17 cellular contexts compared by ENCODE assay signal in the genomic region with DNA sequence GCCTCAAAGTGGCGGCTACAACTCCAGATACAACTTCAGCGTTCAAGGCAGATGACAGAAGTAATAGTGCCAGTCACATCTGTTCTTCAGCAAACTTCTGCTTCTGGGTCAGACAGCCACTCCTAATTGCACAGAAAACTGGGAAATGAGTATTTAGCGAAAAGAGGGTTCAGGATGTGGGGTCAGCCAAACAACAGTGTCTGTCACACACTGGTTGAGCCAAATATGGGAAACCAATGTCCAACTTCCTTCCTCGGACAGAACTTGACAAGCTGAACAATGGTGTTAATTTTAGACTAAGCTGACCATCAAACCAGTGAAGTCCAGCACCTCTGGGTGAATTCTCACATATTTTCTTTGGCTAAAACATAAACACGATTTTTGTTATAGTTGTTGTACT. TPM values are rescaled to one million over a fixed set of nuclear protein-coding genes. Genes with fewer than 3 reads are reported as not detected.
DNase-seq lines count a peak whose midpoint lies in the region; ATAC-seq and TF ChIP-seq lines count a peak whose summit lies in the region.
"Had no signal": no experiment of that assay in that cellular context is flagged by ENCODE, and none has a peak within 500 bp of the region (broad histone marks: within the 10 kb centered on the region; RNA-seq: fewer than 3 reads in every experiment).

No MANE protein-coding gene starts in this region.

- no peak for TF ChIP-seq CTCF in H9 (conservative IDR thresholded peaks at IDR 0.05)
- no peak for TF ChIP-seq CTCF in right lobe of liver (IDR thresholded peaks at IDR 0.05)
- TF ChIP-seq CTCF in foreskin fibroblast (IDR thresholded peaks at IDR 0.05; ENCODE audit: low read depth, low read length) = no peak

- no peak overlapping the region for H4K5ac ChIP-seq in H9 (ENCODE audit: insufficient read length, low read depth, low read length)

- no peak overlapping the region for H2BK12ac ChIP-seq in H9 (ENCODE audit: insufficient read length, low read depth, low read length)

- no peak overlapping the region for H2BK5ac ChIP-seq in H9 (ENCODE audit: insufficient read length, low read length)

- no peaks in the 10 kb centered on the region; the same call in 1 of the 2 replicates for H3K27me3 Mint-ChIP-seq in H9 (ENCODE audit: low read depth)
- H3K27me3 Mint-ChIP-seq: activated naive CD8-positive, alpha-beta T cell treated with anti-CD3 and anti-CD28 coated beads, Interleukin-2, amount 50 U/mL, for 24 hours had no signal

- peaks cover 3 to 6% (median 5%) of the 10 kb centered on the region in 3 experiments; a peak in 4 of 7 replicates for H3K36me3 Mint-ChIP-seq in H9 (ENCODE audit: insufficient read depth in 1 of 3, low read depth in 3 of 3)

- H3K4me2 ChIP-seq in H9 (ENCODE audit: insufficient read depth, insufficient read length, low read length) = no peak overlapping the region
- H3K4me2 ChIP-seq: hepatocyte had no signal

- H2BK15ac ChIP-seq in H9 (ENCODE audit: low read depth, low read length) = no peak overlapping the region

- no peak overlapping the region for H2AK5ac ChIP-seq in H9 (ENCODE audit: insufficient read length, low read length)

- intact Hi-C loops in right lobe of liver (cut with DNase I) = no loop called here

- no CpG with 5 or more reads among the region's 5 CpGs for WGBS in H9 (ENCODE audit: extremely low coverage, insufficient read length, low lambda C conversion rate)
- WGBS in right lobe of liver (ENCODE audit: insufficient coverage, low coverage, low lambda C conversion rate, missing lambda C conversion rate) = 40% methylated on average over 5 of the region's 5 CpGs

- H3K27me3 ChIP-seq in H9 (ENCODE audit: insufficient read depth, low read length) (no peaks in the 10 kb centered on the region), right lobe of liver (no peaks in the 10 kb centered on the region)
- H3K27me3 ChIP-seq: hepatocyte had no signal

- no peaks in the 10 kb centered on the region for H3K36me3 ChIP-seq in right lobe of liver

- H3K23me2 ChIP-seq in H9 (ENCODE audit: insufficient read length, low read depth, low read length, poor library complexity, severe bottlenecking) = no peaks in the 10 kb centered on the region

- no peak overlapping the region for H3T11ph ChIP-seq in H9 (ENCODE audit: low read length)

- no peak overlapping the region for H3K4me3 Mint-ChIP-seq in H9
- H3K4me3 Mint-ChIP-seq: activated CD8-positive, alpha-beta T cell treated with anti-CD3 and anti-CD28 coated beads, Interleukin-2, amount 10 ng/mL, durations not matched to agents 7 days and 5 days; activated naive CD8-positive, alpha-beta T cell treated with anti-CD3 and anti-CD28 coated beads, Interleukin-2, amount 50 U/mL, for 24 hours; activated T-cell treated with anti-CD3 and anti-CD28 coated beads, Interleukin-2, amount 50 U/mL, for 72 hours had no signal

- H2AFZ ChIP-seq in H9 (ENCODE audit: low read length) = no peak overlapping the region
- H2AFZ ChIP-seq: hepatocyte had no signal

- peaks cover 2 to 3% of the 10 kb centered on the region in 2 experiments; a peak in 2 of 4 replicates for H3K4me1 Mint-ChIP-seq in H9

- DNase-seq in H9 = no peak
- DNase-seq in dermis microvascular lymphatic vessel endothelial cell (ENCODE audit: low read depth in 2 of 2) = peak; percentile 90 to 91
- DNase-seq in right lobe of liver = no peak
- DNase-seq in pons (ENCODE audit: low spot score) = peak; percentile 87
- DNase-seq in foreskin fibroblast = no peak
- no peak for DNase-seq in ecto neural progenitor cell (ENCODE audit: low spot score)
- DNase-seq in activated effector memory CD4-positive, alpha-beta T cell treated with anti-CD3 and anti-CD28 coated beads, Interleukin-2, amount 50 U/mL, for 16 hours = no peak
- DNase-seq: activated CD8-positive, alpha-beta T cell treated with anti-CD3 and anti-CD28 coated beads, Interleukin-2, amount 10 ng/mL, durations not matched to agents 7 days and 5 days; activated naive CD8-positive, alpha-beta T cell treated with anti-CD3 and anti-CD28 coated beads, Interleukin-2, amount 50 U/mL, for 24 hours; activated T-cell treated with anti-CD3 and anti-CD28 coated beads, Interleukin-2, amount 50 U/mL, for 72 hours; effector CD8-positive, alpha-beta T cell; NCI-H1417 treated with DMSO at 0.1 percent for 48 hours; SW 1271; WERI-Rb-1 had no signal

- H3K9ac ChIP-seq in H9 (ENCODE audit: extremely low read depth, insufficient read length, low read length) = no peak overlapping the region

- H3K9me3 Mint-ChIP-seq in H9 = no peaks in the 10 kb centered on the region
- H3K9me3 Mint-ChIP-seq: activated naive CD8-positive, alpha-beta T cell treated with anti-CD3 and anti-CD28 coated beads, Interleukin-2, amount 50 U/mL, for 24 hours; activated T-cell treated with anti-CD3 and anti-CD28 coated beads, Interleukin-2, amount 50 U/mL, for 72 hours had no signal

- H3K4me3 ChIP-seq in right lobe of liver = no peak overlapping the region
- H3K4me3 ChIP-seq in foreskin fibroblast (ENCODE audit: low read depth in 1 of 2, low read length in 2 of 2) = no peak overlapping the region
- H3K4me3 ChIP-seq: HAP-1, hepatocyte had no signal

- H3K18ac ChIP-seq in H9 (ENCODE audit: insufficient read length, low read depth, low read length) = no peak overlapping the region

- H3K4me1 ChIP-seq in H9 (ENCODE audit: insufficient read depth, low read length) (no peaks in the 10 kb centered on the region), right lobe of liver (peaks cover 0 to 10% (median 0%) of the 10 kb centered on the region in 4 donors)
- H3K4me1 ChIP-seq: HAP-1 had no signal

- ATAC-seq in right lobe of liver = peak; percentile 71 to 86 (median 84)
- ATAC-seq in GM21529 (IDR thresholded peaks at IDR 0.05; ENCODE audit: unreplicated experiment) = no peak
- ATAC-seq: activated CD8-positive, alpha-beta T cell treated with anti-CD3 and anti-CD28 coated beads, Interleukin-2, amount 10 ng/mL, durations not matched to agents 7 days and 5 days; activated naive CD8-positive, alpha-beta T cell treated with anti-CD3 and anti-CD28 coated beads, Interleukin-2, amount 50 U/mL, for 24 hours; activated T-cell treated with anti-CD3 and anti-CD28 coated beads, Interleukin-2, amount 50 U/mL, for 72 hours had no signal

- H3K27ac ChIP-seq in H9 (ENCODE audit: insufficient read length, low read depth, low read length) (no peak overlapping the region), right lobe of liver (peak overlapping the region in 1 of 3 donors; percentile 28)
- H3K27ac ChIP-seq: hepatocyte, WERI-Rb-1 had no signal

- H3K27ac Mint-ChIP-seq in H9 = peak overlapping the region in 2 of 3 experiments; percentile 14 to 40; a peak in 1 of 7 replicates
- H3K27ac Mint-ChIP-seq: activated CD8-positive, alpha-beta T cell treated with anti-CD3 and anti-CD28 coated beads, Interleukin-2, amount 10 ng/mL, durations not matched to agents 7 days and 5 days; activated naive CD8-positive, alpha-beta T cell treated with anti-CD3 and anti-CD28 coated beads, Interleukin-2, amount 50 U/mL, for 24 hours; activated T-cell treated with anti-CD3 and anti-CD28 coated beads, Interleukin-2, amount 50 U/mL, for 72 hours had no signal

- H3K56ac ChIP-seq in H9 (ENCODE audit: insufficient read length, low read depth, low read length) = no peak overlapping the region

- peaks cover 7% of the 10 kb centered on the region for H3K79me1 ChIP-seq in H9 (ENCODE audit: insufficient read depth, low read depth, low read length, poor library complexity, severe bottlenecking)

- no peak overlapping the region for H2BK20ac ChIP-seq in H9 (ENCODE audit: low read depth, low read length, poor library complexity, severe bottlenecking)

- no peak for TF ChIP-seq POLR2A in right lobe of liver (IDR thresholded peaks at IDR 0.05)

- H3K14ac ChIP-seq in H9 (ENCODE audit: insufficient read depth, low read length) = no peak overlapping the region

- no peak overlapping the region for H4K8ac ChIP-seq in H9 (replicated peaks; ENCODE audit: insufficient read length, low read depth, low read length)

- H4K91ac ChIP-seq in H9 (ENCODE audit: insufficient read length, low read depth, low read length) = no peak overlapping the region

- H4K20me1 ChIP-seq in H9 (ENCODE audit: control insufficient read depth, insufficient read depth, insufficient read length) = no peaks in the 10 kb centered on the region

- H3K4ac ChIP-seq in H9 (ENCODE audit: low read depth, low read length) = no peak overlapping the region

- no peak overlapping the region for H2BK120ac ChIP-seq in H9 (ENCODE audit: low read depth, low read length, poor library complexity, severe bottlenecking)

- H3K23ac ChIP-seq in H9 (ENCODE audit: insufficient read length, low read depth, low read length) = no peak overlapping the region

- H3K79me2 ChIP-seq in H9 (ENCODE audit: insufficient read depth, low read length) = peaks cover 4% of the 10 kb centered on the region; the same call in 1 of the 2 replicates

- H3K9me3 ChIP-seq in H9 (ENCODE audit: control insufficient read depth, low read depth, low read length) (no peaks in the 10 kb centered on the region), right lobe of liver (no peaks in the 10 kb centered on the region)
- H3K9me3 ChIP-seq: HAP-1 had no signal

RNA-seq across cellular contexts. Expression of a gene that starts 22.1 kb away (rescaled TPM):
- total RNA-seq in H9 (2021) = 22.7 and 23.6 TPM in 2 replicates
- 24.3 and 25.0 TPM in 2 replicates for total RNA-seq in dermis microvascular lymphatic vessel endothelial cell
- total RNA-seq in right lobe of liver = 10 to 100 TPM; 14.5 to 22.7 (median 16.7) TPM

RNA-seq across cellular contexts. Expression of a gene that starts 55.5 kb away (rescaled TPM):
- total RNA-seq in H9 (2021) (2,330 and 2,392 TPM in 2 replicates), dermis microvascular lymphatic vessel endothelial cell (1,291 and 1,536 TPM in 2 replicates), right lobe of liver (100 to 1,000 TPM; 355 to 727 (median 398) TPM)

Comparison
In these comparisons a context has a peak if more than half of its experiments do, and no peak if none do; other contexts are left out.
1. DNase-seq: peak in dermis microvascular lymphatic vessel endothelial cell (2 of 2) and pons (single experiment); none in H9 (single experiment), right lobe of liver (0 of 3), foreskin fibroblast (0 of 2), ecto neural progenitor cell (single experiment) and activated effector memory CD4-positive, alpha-beta T cell treated with anti-CD3 and anti-CD28 coated beads, Interleukin-2, amount 50 U/mL, for 16 hours (single experiment).